Comparison of ENCODE assay signal across 18 cellular contexts in the genomic region with DNA sequence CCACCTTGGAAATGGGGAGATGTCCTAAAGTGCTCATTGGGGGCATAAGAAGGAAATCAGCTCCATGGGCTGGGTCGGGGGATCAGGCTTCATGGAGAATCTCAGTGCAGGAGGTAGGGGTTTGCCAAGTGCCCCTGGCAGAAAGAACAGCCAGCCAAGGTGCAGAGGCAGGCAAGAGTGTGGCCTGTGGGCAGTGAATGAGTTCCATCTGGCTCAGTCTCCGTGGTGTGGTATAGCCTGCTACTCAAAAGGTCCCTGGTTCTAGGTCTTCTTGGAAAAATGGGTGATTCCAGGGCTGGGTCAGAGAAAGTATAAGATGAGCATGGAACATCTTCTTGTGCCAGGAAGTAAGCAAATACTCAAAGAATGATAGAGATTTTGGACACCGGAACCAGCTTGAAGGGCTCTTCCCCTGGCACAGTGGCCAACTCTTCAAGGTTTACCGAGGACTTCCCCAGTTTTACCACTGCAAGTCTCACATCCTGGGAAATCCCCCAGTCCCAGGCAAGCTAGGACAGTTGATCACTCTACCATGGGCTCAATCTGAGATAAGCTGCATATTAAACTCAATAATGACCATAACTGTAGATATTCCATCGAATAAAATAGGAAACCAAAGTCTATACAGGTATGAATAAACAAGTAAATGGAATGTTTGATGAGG. TPM values are rescaled to one million over a fixed set of nuclear protein-coding genes. Genes with fewer than 3 reads are reported as not detected.
DNase-seq lines count a peak whose midpoint lies in the region; ATAC-seq and TF ChIP-seq lines count a peak whose summit lies in the region.
"Had no signal": no experiment of that assay in that cellular context is flagged by ENCODE, and none has a peak within 500 bp of the region (broad histone marks: within the 10 kb centered on the region; RNA-seq: fewer than 3 reads in every experiment).

No MANE protein-coding gene starts in this region.

- 0 out of 2 replicates have a peak, but pooled peaks cover 7% of the 10 kb centered on the region for H3K36me3 ChIP-seq in Caco-2 (ENCODE audit: control insufficient read depth, insufficient read depth, low read length)
- no peaks in the 10 kb centered on the region for H3K36me3 ChIP-seq in PC-9 (ENCODE audit: low read depth)
- H3K36me3 ChIP-seq: MG63, neural progenitor cell had no signal

- no peak overlapping the region for H3K4me3 Mint-ChIP-seq in Caco-2 (ENCODE audit: unreplicated experiment)
- H3K4me3 Mint-ChIP-seq: activated naive CD8-positive, alpha-beta T cell; CD4-positive, alpha-beta T cell; neural progenitor cell had no signal

- ATAC-seq in GM18868 (IDR thresholded peaks at IDR 0.05; ENCODE audit: unreplicated experiment): peak; percentile 65
- ATAC-seq in HG03196 (IDR thresholded peaks at IDR 0.05; ENCODE audit: unreplicated experiment): peak; percentile 57
- ATAC-seq: heart right ventricle, right lobe of liver, SK-N-SH treated with all-trans-retinoic acid at 6 μM for 48 hours had no signal

- H4K20me1 ChIP-seq in PC-9 (ENCODE audit: insufficient read depth): peaks cover 43% of the 10 kb centered on the region

- no peak overlapping the region for H3K27ac ChIP-seq in PC-9
- H3K27ac ChIP-seq: heart right ventricle, neural progenitor cell, right lobe of liver, suprapubic skin had no signal

- intact Hi-C loops in Caco-2 (cut with micrococcal nuclease; ENCODE audit: unreplicated experiment) (no loop called here), PC-9 (cut with micrococcal nuclease; ENCODE audit: unreplicated experiment) (no loop called here)

- DNase-seq in Caco-2 (no peak), glomerular visceral epithelial cell (ENCODE audit: extremely low spot score) (peak; percentile 27), T1000 (lab: John Stamatoyannopoulos, UW) (no peak), PC-9 (no peak)
- no peak for DNase-seq in activated CD8-positive, alpha-beta memory T cell treated with anti-CD3 and anti-CD28 coated beads for 24 hours
- DNase-seq: CD4-positive, alpha-beta T cell; cerebellar nuclear complex; GDM1; heart right ventricle; MG63; NCI-H2171 treated with DMSO at 0.1 percent for 48 hours; right lobe of liver had no signal

- no peak overlapping the region for H2AFZ ChIP-seq in PC-9
- H2AFZ ChIP-seq: neural progenitor cell had no signal

- H3K36me3 Mint-ChIP-seq in Caco-2 (ENCODE audit: insufficient read depth, unreplicated experiment): peaks cover 93% of the 10 kb centered on the region

- H3K9me3 Mint-ChIP-seq in Caco-2 (ENCODE audit: unreplicated experiment): no peaks in the 10 kb centered on the region
- H3K9me3 Mint-ChIP-seq: CD4-positive, alpha-beta T cell; neural progenitor cell had no signal

- peak overlapping the region; percentile 12 for H3K27ac Mint-ChIP-seq in Caco-2 (ENCODE audit: unreplicated experiment)
- H3K27ac Mint-ChIP-seq: activated naive CD8-positive, alpha-beta T cell; CD4-positive, alpha-beta T cell; neural progenitor cell had no signal

- BruUV-seq in Caco-2 (replicated peaks; lab: Mats Ljungman, UMichigan) (TSS peak; percentile 3), PC-9 (replicated peaks; lab: Mats Ljungman, UMichigan) (no TSS peak)

- peaks cover 27% of the 10 kb centered on the region for H3K4me1 Mint-ChIP-seq in Caco-2 (ENCODE audit: low read depth, unreplicated experiment)

- H3K4me3 ChIP-seq in Caco-2 (ENCODE audit: low read depth, low read length) (no peak overlapping the region), PC-9 (no peak overlapping the region)
- H3K4me3 ChIP-seq: heart right ventricle, MG63, neural progenitor cell, right lobe of liver, suprapubic skin had no signal

- peaks cover 5% of the 10 kb centered on the region; the same call in 1 of the 2 replicates for H3F3A ChIP-seq in PC-9 (ENCODE audit: insufficient read depth, low read depth)

- TF ChIP-seq CTCF in Caco-2 (IDR thresholded peaks at IDR 0.05; ENCODE audit: insufficient read depth in 1 of 2, low read depth in 1 of 2, low read length in 1 of 2, severe bottlenecking in 1 of 2, unreplicated experiment in 1 of 2) (no peak), PC-9 (conservative IDR thresholded peaks at IDR 0.05) (no peak)

- POLR2A ChIA-PET in Caco-2 (lab: Charles Lee): no interaction called here
- POLR2A ChIA-PET in PC-9 (lab: Charles Lee; ENCODE audit: unreplicated experiment): no interaction called here

- H3K4me1 ChIP-seq in Caco-2 (peaks cover 27% of the 10 kb centered on the region), PC-9 (replicated peaks; ENCODE audit: insufficient read depth) (no peaks in the 10 kb centered on the region)
- H3K4me1 ChIP-seq: suprapubic skin had no signal

- no peaks in the 10 kb centered on the region for H3K9me2 ChIP-seq in PC-9 (ENCODE audit: insufficient read depth)

- H3K4me2 ChIP-seq in PC-9: no peak overlapping the region
- H3K4me2 ChIP-seq: neural progenitor cell had no signal

- H3K27me3 ChIP-seq in Caco-2 (replicated peaks; ENCODE audit: control insufficient read depth, insufficient read depth, low read length): no peaks in the 10 kb centered on the region
- H3K27me3 ChIP-seq in PC-9 (ENCODE audit: insufficient read depth, low read depth): no peaks in the 10 kb centered on the region
- H3K27me3 ChIP-seq: heart right ventricle, MG63, neural progenitor cell, right lobe of liver, suprapubic skin had no signal

- peaks cover 4% of the 10 kb centered on the region; the same call in 1 of the 2 replicates for H3K79me2 ChIP-seq in PC-9 (ENCODE audit: low read depth)

- no peaks in the 10 kb centered on the region for H3K27me3 Mint-ChIP-seq in Caco-2 (ENCODE audit: insufficient read depth, unreplicated experiment)
- H3K27me3 Mint-ChIP-seq: activated naive CD8-positive, alpha-beta T cell; CD4-positive, alpha-beta T cell had no signal

- CTCF ChIA-PET in Caco-2 (lab: Charles Lee) (no interaction called here), PC-9 (lab: Charles Lee) (no interaction called here)

- H3K9me3 ChIP-seq in Caco-2 (no peaks in the 10 kb centered on the region), PC-9 (ENCODE audit: insufficient read depth, low read depth) (no peaks in the 10 kb centered on the region)
- H3K9me3 ChIP-seq: heart right ventricle, right lobe of liver, suprapubic skin had no signal

RNA-seq across cellular contexts. Expression of gene ARAP1, which starts 10.6 kb away (rescaled TPM):
- total RNA-seq in Caco-2 (2022) (87.1 and 102 TPM in 2 replicates), PC-9 (2021) (151 and 184 TPM in 2 replicates)

RNA-seq across cellular contexts. Expression of gene STARD10, which starts 31.1 kb away (rescaled TPM):
- total RNA-seq in Caco-2 (2022) (492 and 501 TPM in 2 replicates), PC-9 (2021) (145 and 184 TPM in 2 replicates)

RNA-seq across cellular contexts. Expression of gene ATG16L2, which starts 51.4 kb away (rescaled TPM):
- total RNA-seq in Caco-2 (2022): 19.3 and 25.0 TPM in 2 replicates
- total RNA-seq in PC-9 (2021): 17.5 and 24.0 TPM in 2 replicates
